19 cellular contexts compared by ENCODE assay signal in the genomic region with DNA sequence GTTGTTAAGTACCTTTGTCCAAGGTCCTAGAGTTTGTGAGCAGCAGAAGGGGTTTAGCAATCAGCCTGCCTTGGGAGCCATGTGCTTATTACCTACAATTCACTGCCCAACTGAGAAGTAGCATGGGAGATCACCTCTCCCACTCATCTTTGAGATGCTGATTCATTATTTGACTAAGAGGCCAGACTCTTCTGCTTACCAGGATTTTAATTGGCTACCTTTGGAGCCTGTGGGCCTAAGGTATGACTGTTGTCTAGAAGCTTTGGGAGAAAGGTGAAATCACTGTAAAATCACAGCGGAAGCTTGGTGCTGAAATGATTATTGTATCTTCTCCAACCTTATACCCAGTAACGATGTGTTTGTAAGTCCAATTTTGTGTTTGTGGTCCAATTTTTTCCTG.
"Had no signal": no experiment of that assay in that cellular context is flagged by ENCODE, and none has a peak within 500 bp of the region (broad histone marks: within the 10 kb centered on the region; RNA-seq: fewer than 3 reads in every experiment).

No MANE protein-coding gene starts in this region.

- H3K9me3 Mint-ChIP-seq: naive thymus-derived CD8-positive, alpha-beta T cell; stimulated activated effector memory CD8-positive, alpha-beta T cell treated with anti-CD3 and anti-CD28 coated beads, Interleukin-12 subunit alpha, Interleukin-12 subunit beta, amount 100 ng/mL, for 72 hours; stimulated activated naive CD8-positive, alpha-beta T cell treated with anti-CD3 and anti-CD28 coated beads, Interleukin-15, Interleukin-2, amounts not matched to agents 100 ng/mL and 50 ng/mL, for 24 hours had no signal

- DNase-seq: effector CD8-positive, alpha-beta T cell; foreskin melanocyte; heart left ventricle; hippocampal formation; kidney glomerular epithelial cell; mammary epithelial cell; naive thymus-derived CD8-positive, alpha-beta T cell; psoas muscle; retina; right lobe of liver; stimulated activated CD4-positive, alpha-beta T cell treated with anti-CD3 and anti-CD28 coated beads, Interleukin-4, amount 100 ng/mL, for 1 hour; stimulated activated CD8-positive, alpha-beta memory T cell treated with anti-CD3 and anti-CD28 coated beads, Interleukin-4, amount 100 ng/mL, for 48 hours; testis; transverse colon had no signal

- H3K9me3 ChIP-seq: heart left ventricle, neutrophil, psoas muscle, right lobe of liver, testis, transverse colon had no signal

- H3K36me3 Mint-ChIP-seq: naive thymus-derived CD8-positive, alpha-beta T cell; stimulated activated effector memory CD8-positive, alpha-beta T cell treated with anti-CD3 and anti-CD28 coated beads, Interleukin-12 subunit alpha, Interleukin-12 subunit beta, amount 100 ng/mL, for 72 hours had no signal

- H3K27me3 Mint-ChIP-seq: naive thymus-derived CD8-positive, alpha-beta T cell; stimulated activated naive CD8-positive, alpha-beta T cell treated with anti-CD3 and anti-CD28 coated beads, Interleukin-15, Interleukin-2, amounts not matched to agents 100 ng/mL and 50 ng/mL, for 24 hours had no signal

- ATAC-seq: heart left ventricle; left lobe of liver; naive thymus-derived CD8-positive, alpha-beta T cell; psoas muscle; right lobe of liver had no signal

- H3K27ac Mint-ChIP-seq: stimulated activated effector memory CD8-positive, alpha-beta T cell treated with anti-CD3 and anti-CD28 coated beads, Interleukin-12 subunit alpha, Interleukin-12 subunit beta, amount 100 ng/mL, for 72 hours; stimulated activated naive CD8-positive, alpha-beta T cell treated with anti-CD3 and anti-CD28 coated beads, Interleukin-15, Interleukin-2, amounts not matched to agents 100 ng/mL and 50 ng/mL, for 24 hours had no signal

- H3K27ac ChIP-seq: coronary artery, heart left ventricle, neutrophil, psoas muscle, right lobe of liver, testis, transverse colon had no signal

- H3K4me3 Mint-ChIP-seq: stimulated activated effector memory CD8-positive, alpha-beta T cell treated with anti-CD3 and anti-CD28 coated beads, Interleukin-12 subunit alpha, Interleukin-12 subunit beta, amount 100 ng/mL, for 72 hours; stimulated activated naive CD8-positive, alpha-beta T cell treated with anti-CD3 and anti-CD28 coated beads, Interleukin-15, Interleukin-2, amounts not matched to agents 100 ng/mL and 50 ng/mL, for 24 hours had no signal

- H3K27me3 ChIP-seq: heart left ventricle, neutrophil, right lobe of liver, testis, transverse colon had no signal
